In the genomic region with DNA sequence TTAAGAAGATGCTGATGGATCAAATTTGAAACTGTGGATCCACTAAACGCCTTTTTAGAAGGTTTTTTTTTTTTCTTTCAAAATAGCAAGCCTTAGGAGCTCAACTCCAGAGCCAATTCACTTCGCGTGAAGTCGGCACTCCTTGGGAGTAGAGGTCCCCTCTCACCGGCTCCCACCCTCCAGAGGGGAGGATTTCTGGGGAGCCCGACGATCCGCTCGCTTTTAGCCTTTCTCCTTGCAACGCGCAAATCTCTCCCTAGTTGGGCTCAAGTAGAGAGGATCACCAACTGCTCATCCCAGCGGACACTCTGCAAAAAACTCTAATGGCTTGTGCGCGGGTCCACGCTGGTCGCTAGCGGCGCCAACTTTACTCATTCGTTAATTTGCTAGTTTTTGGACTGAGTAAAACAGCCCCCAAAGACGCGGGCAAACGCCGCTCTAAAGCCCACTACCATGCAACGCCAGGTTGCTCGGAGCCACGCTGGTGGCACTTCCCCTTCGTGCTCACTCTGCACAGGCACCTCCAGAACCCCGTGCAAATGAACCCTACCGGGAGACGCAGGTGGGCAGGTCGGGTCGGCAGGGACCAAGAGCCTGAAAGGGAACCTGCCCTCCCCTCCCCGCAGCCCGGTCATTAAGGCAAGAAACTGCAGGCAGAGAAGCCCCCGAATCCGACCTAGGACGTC, we compare ENCODE assay signal across 9 cellular contexts.
A peak's percentile ranks its signal among the peaks of the same experiment; 100 is the strongest.
DNase-seq lines count a peak whose midpoint lies in the region; ATAC-seq and TF ChIP-seq lines count a peak whose summit lies in the region.
"Had no signal": no experiment of that assay in that cellular context is flagged by ENCODE, and none has a peak within 500 bp of the region (broad histone marks: within the 10 kb centered on the region; RNA-seq: fewer than 3 reads in every experiment).

No MANE protein-coding gene starts in this region.

- H3K27me3 ChIP-seq in GM06990 (replicated peaks; ENCODE audit: control insufficient read depth, insufficient read depth, low read length) (peaks cover 2% of the 10 kb centered on the region), RWPE2 (ENCODE audit: insufficient read depth, poor library complexity, severe bottlenecking) (no peaks in the 10 kb centered on the region), rectal smooth muscle tissue (ENCODE audit: control insufficient read depth, insufficient read depth, low read length) (peaks cover 3% of the 10 kb centered on the region)

- no peak overlapping the region for H3K27ac ChIP-seq in RWPE2 (ENCODE audit: poor library complexity, severe bottlenecking)
- H3K27ac ChIP-seq in rectal smooth muscle tissue (ENCODE audit: low read depth, low read length), result no peak overlapping the region

- no peak overlapping the region for H3K9ac ChIP-seq in rectal smooth muscle tissue (ENCODE audit: low read length)

- H3K9me3 ChIP-seq in RWPE2 (ENCODE audit: severe bottlenecking), result no peaks in the 10 kb centered on the region

- TF ChIP-seq POLR2A in erythroblast (IDR thresholded peaks at IDR 0.05; ENCODE audit: low read length), result no peak

- ATAC-seq in RWPE2 (ENCODE audit: low read depth) (no peak), GM21529 (IDR thresholded peaks at IDR 0.05; ENCODE audit: unreplicated experiment) (no peak), HG02973 (IDR thresholded peaks at IDR 0.05; ENCODE audit: unreplicated experiment) (no peak)

- TF ChIP-seq CTCF in GM06990 (IDR thresholded peaks at IDR 0.05; ENCODE audit: insufficient read depth, low read length, poor library complexity, severe bottlenecking) (no peak), RWPE2 (IDR thresholded peaks at IDR 0.05; ENCODE audit: poor library complexity, severe bottlenecking) (no peak)

- H3K4me1 ChIP-seq in RWPE2 (ENCODE audit: insufficient read depth, poor library complexity, severe bottlenecking) (no peaks in the 10 kb centered on the region), rectal smooth muscle tissue (ENCODE audit: control insufficient read depth, insufficient read depth, low read length) (no peaks in the 10 kb centered on the region)

- H3K36me3 ChIP-seq in GM06990 (ENCODE audit: control insufficient read depth, insufficient read depth, low read length), result no peaks in the 10 kb centered on the region
- H3K36me3 ChIP-seq in RWPE2 (ENCODE audit: low read depth), result no peaks in the 10 kb centered on the region
- no peaks in the 10 kb centered on the region for H3K36me3 ChIP-seq in rectal smooth muscle tissue (ENCODE audit: control insufficient read depth, insufficient read depth, low read length)

- DNase-seq in GM06990 (ENCODE audit: extremely low read depth, insufficient read length) (peak; percentile 2), RWPE2 (ENCODE audit: low spot score) (no peak), globus pallidus (ENCODE audit: low spot score) (peak; percentile 35), NCI-H446 treated with DMSO at 0.1 percent for 48 hours (lab: John Stamatoyannopoulos, UW) (no peak), erythroblast (lab: John Stamatoyannopoulos, UW) (no peak)
- DNase-seq: T-helper 9 cell had no signal

- H3K4me3 ChIP-seq in GM06990 (replicated peaks; ENCODE audit: low read depth, low read length) (no peak overlapping the region), RWPE2 (ENCODE audit: severe bottlenecking) (peak overlapping the region; percentile 40), rectal smooth muscle tissue (ENCODE audit: low read length) (peak overlapping the region; percentile 41)

Comparison
In these comparisons a context has a peak if more than half of its experiments do, and no peak if none do; other contexts are left out.
1. DNase-seq: peak in GM06990 (single experiment) and globus pallidus (single experiment); none in RWPE2 (single experiment), NCI-H446 treated with DMSO at 0.1 percent for 48 hours (single experiment) and erythroblast (0 of 2).